ENCODE assay signal across 8 cellular contexts in the genomic region with DNA sequence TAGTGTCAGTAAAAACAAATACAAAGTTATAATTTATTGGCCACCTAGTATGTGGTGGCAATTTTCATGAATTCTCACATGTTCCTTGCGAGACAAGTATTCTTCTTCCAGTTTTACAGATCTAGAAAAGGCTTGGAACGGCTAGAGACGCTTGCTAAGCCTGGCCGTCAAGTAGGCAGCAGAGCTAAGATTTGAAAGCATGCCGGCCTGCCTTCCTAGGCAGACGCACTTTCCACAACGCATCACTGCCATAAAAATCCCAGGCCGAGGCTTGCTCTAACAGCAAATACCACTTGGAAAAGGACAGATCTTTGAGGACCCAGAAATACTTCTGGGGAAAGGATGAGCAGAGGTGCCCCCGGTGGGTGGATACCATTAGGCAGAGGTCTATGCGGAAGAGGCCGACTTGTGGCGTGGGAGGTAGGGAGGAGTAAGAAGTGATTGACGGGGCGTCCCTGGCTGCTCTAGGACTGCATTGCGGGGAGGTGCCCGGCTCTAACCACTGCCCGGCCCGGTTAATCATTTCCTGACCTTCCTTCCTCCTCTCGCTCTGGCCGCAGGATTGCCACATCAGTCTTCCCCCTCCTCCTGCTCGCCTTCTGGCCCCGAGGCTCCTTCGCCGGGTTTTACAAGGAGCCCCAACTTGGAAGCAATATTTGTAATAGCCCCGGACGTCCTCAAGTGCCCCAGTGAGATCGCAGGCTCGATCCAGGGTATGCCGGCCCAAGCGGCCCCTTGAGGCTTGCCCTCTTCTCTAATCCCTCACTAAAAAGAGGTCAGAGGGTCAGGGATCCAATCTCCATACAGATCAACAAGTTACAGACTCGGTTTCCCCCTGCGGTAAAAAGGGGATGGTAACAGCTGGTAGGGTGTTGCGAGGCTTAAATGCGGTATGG. TPM values are rescaled to one million over a fixed set of nuclear protein-coding genes. Genes with fewer than 3 reads are reported as not detected.
A peak's percentile ranks its signal among the peaks of the same experiment; 100 is the strongest.
DNase-seq lines count a peak whose midpoint lies in the region; TF ChIP-seq lines count a peak whose summit lies in the region.

No MANE protein-coding gene starts in this region.

- no peak overlapping the region for H3K27ac ChIP-seq in iPS-20b (ENCODE audit: low read length)

- DNase-seq in C1 segment of cervical spinal cord (lab: John Stamatoyannopoulos, UW), result peak in 11 of 14 donors; percentile 19 to 78 (median 59)
- peak; percentile 81 for DNase-seq in GM20000 (ENCODE audit: low spot score)
- DNase-seq in HPDE6-E6E7 (ENCODE audit: extremely low spot score), result peak; percentile 66
- peak; percentile 62 for DNase-seq in T-helper 9 cell
- DNase-seq in astrocyte of the hippocampus (ENCODE audit: low read depth, low spot score), result peak; percentile 68
- DNase-seq in NCI-H146 (lab: John Stamatoyannopoulos, UW), result no peak

- H3K4me3 ChIP-seq in iPS-20b (ENCODE audit: low read length), result peak overlapping the region; percentile 70
- peak overlapping the region; percentile 65 for H3K4me3 ChIP-seq in skeletal muscle satellite cell (ENCODE audit: low read length)

- peak overlapping the region; percentile 86 for H3K4me2 ChIP-seq in skeletal muscle satellite cell (ENCODE audit: low read length)

- H3K36me3 ChIP-seq in iPS-20b (ENCODE audit: insufficient read depth, low read depth, low read length) (no peaks in the 10 kb centered on the region), skeletal muscle satellite cell (ENCODE audit: insufficient read depth, low read length) (no peaks in the 10 kb centered on the region)

- no peak for TF ChIP-seq CTCF in GM20000 (IDR thresholded peaks at IDR 0.05; ENCODE audit: extremely low read depth, missing control alignments)

- H3K9me3 ChIP-seq in iPS-20b (ENCODE audit: insufficient read depth, low read depth, low read length) (no peaks in the 10 kb centered on the region), skeletal muscle satellite cell (replicated peaks; ENCODE audit: low read length) (no peaks in the 10 kb centered on the region)

- H3K27me3 ChIP-seq in iPS-20b (ENCODE audit: insufficient read depth, low read length) (peaks cover 91% of the 10 kb centered on the region), skeletal muscle satellite cell (ENCODE audit: control insufficient read depth, insufficient read depth, low read length) (no peaks in the 10 kb centered on the region)

- H3K4me1 ChIP-seq in iPS-20b (ENCODE audit: insufficient read depth, low read length) (peaks cover 8% of the 10 kb centered on the region; the same call in 1 of the 2 replicates), skeletal muscle satellite cell (ENCODE audit: control insufficient read depth, insufficient read depth, low read length) (peaks cover 53% of the 10 kb centered on the region)

- H3K9ac ChIP-seq in iPS-20b (ENCODE audit: low read depth, low read length) (no peak overlapping the region), skeletal muscle satellite cell (ENCODE audit: low read depth, low read length) (peak overlapping the region; percentile 93)

RNA-seq across cellular contexts. Expression of gene USP3, which starts 1.3 kb away (rescaled TPM):
- 32.1 and 37.0 TPM in 2 replicates for total RNA-seq in skeletal muscle satellite cell (2012; rRNA removed)
